Comparison of ENCODE assay signal across 15 cellular contexts in the genomic region with DNA sequence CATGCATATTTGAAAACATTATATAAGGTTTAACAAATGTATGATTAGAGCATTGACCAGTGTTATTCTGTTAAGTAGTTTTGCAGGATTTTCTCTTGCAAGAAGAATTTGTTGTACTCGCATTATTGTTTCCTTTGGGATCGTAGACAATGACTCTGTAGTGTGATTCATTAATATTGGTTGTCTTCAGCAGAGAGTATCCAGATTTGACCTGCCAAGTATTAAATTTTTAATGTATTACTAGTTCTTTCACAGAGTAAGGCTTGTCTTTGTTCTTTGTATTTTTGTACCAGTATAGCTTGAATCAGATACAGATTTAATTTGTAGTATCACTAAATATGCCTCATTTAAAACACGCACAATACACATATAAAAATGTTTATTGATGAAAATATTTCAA.
"Had no signal": no experiment of that assay in that cellular context is flagged by ENCODE, and none has a peak within 500 bp of the region (broad histone marks: within the 10 kb centered on the region; RNA-seq: fewer than 3 reads in every experiment).

No MANE protein-coding gene starts in this region.

- H3K4me3 ChIP-seq: left ventricle myocardium inferior had no signal

- H3K27ac ChIP-seq: brain microvascular endothelial cell, epithelial cell of prostate, left ventricle myocardium inferior, neutrophil had no signal

- DNase-seq: activated CD4-positive, alpha-beta T cell treated with anti-CD3 and anti-CD28 coated beads, Interleukin-2, amount 50 U/mL, for 1 hour; activated CD8-positive, alpha-beta memory T cell treated with anti-CD3 and anti-CD28 coated beads for 24 hours; activated naive CD4-positive, alpha-beta T cell; activated naive CD8-positive, alpha-beta T cell treated with anti-CD3 and anti-CD28 coated beads, Interleukin-2, amount 10 ng/mL, durations not matched to agents 7 days and 5 days; brain microvascular endothelial cell; effector memory CD8-positive, alpha-beta T cell; left ventricle myocardium inferior; mesenchymal stem cell; naive thymus-derived CD8-positive, alpha-beta T cell; stimulated activated CD4-positive, alpha-beta T cell treated with anti-CD3 and anti-CD28 coated beads, Interleukin-4, amount 100 ng/mL, for 24 hours; stimulated activated naive CD4-positive, alpha-beta T cell treated with Interleukin-2 at 50 U/mL for 16 hours; T-cell; T-helper 9 cell had no signal

- H3K36me3 ChIP-seq: brain microvascular endothelial cell, left ventricle myocardium inferior, neutrophil had no signal

- H3K9me3 ChIP-seq: left ventricle myocardium inferior, neutrophil had no signal

- ATAC-seq: effector memory CD8-positive, alpha-beta T cell; naive thymus-derived CD8-positive, alpha-beta T cell; T-cell had no signal
